ENCODE assay signal across 30 cellular contexts in the genomic region with DNA sequence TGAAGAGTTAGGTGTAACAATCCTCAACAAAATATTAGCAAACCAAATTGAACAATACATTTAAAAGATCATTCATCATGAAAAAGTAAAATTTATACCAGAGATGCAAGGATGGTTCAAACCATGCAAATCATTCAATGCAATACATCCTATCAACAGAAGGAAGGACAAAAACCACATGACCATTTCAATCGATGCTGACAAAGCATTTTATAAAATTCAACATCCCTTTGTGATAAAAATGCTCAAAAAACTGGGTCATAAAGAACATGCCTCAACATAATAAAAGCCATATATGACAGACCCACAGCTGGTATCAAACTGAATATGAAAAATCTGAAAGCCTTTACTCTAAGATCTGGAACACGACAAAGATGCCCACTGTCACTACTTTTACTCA.
"Had no signal": no experiment of that assay in that cellular context is flagged by ENCODE, and none has a peak within 500 bp of the region (broad histone marks: within the 10 kb centered on the region; RNA-seq: fewer than 3 reads in every experiment).

No MANE protein-coding gene starts in this region.

- ATAC-seq: naive thymus-derived CD4-positive, alpha-beta T cell; natural killer cell; psoas muscle; right cardiac atrium; sciatic nerve; stimulated activated memory B cell treated with anti-CD40 and anti-IgM and Interleukin-4, amounts not matched to agents 10 μg/mL and 1 μg/mL and 100 μg/mL, for 72 hours; stimulated activated naive CD8-positive, alpha-beta T cell treated with anti-CD3 and anti-CD28 coated beads, Interleukin-15, amount 100 ng/mL, for 72 hours; stimulated activated naive CD8-positive, alpha-beta T cell treated with anti-CD3 and anti-CD28 coated beads, Interleukin-15, Interleukin-2, amounts not matched to agents 100 U/mL and 50 U/mL, for 24 hours had no signal

- FAIRE-seq: urothelium cell line had no signal

- DNase-seq: naive thymus-derived CD4-positive, alpha-beta T cell; natural killer cell; occipital lobe; ovary; posterior cingulate gyrus; psoas muscle; right cardiac atrium; spleen; stimulated activated CD4-positive, alpha-beta T cell treated with anti-CD3 and anti-CD28 coated beads, Interleukin-12 subunit alpha, Interleukin-12 subunit beta, amount 100 ng/mL, for 4 hours; stimulated activated CD4-positive, alpha-beta T cell treated with anti-CD3 and anti-CD28 coated beads, Interleukin-1b, Interleukin-23, amount 100 ng/mL, for 48 hours; stimulated activated CD4-positive, alpha-beta T cell treated with anti-CD3 and anti-CD28 coated beads, Interleukin-4, amount 100 ng/mL, for 1 hour; stimulated activated CD4-positive, alpha-beta T cell treated with anti-CD3 and anti-CD28 coated beads, Interleukin-4, amount 100 ng/mL, for 4 hours; stimulated activated CD8-positive, alpha-beta memory T cell treated with anti-CD3 and anti-CD28 coated beads, Interleukin-4, amount 100 ng/mL, for 48 hours; stimulated activated naive CD4-positive, alpha-beta T cell; stimulated activated naive CD8-positive, alpha-beta T cell treated with anti-CD3 and anti-CD28 coated beads, Interleukin-15, amount 100 ng/mL, for 72 hours; stimulated activated naive CD8-positive, alpha-beta T cell treated with anti-CD3 and anti-CD28 coated beads, Interleukin-15, Interleukin-2, amounts not matched to agents 100 U/mL and 50 U/mL, for 24 hours; substantia nigra; testis; tibial artery; trophoblast cell; upper lobe of left lung had no signal

- H3K27ac ChIP-seq: neural progenitor cell, ovary, parathyroid adenoma, psoas muscle, skin epidermis, spleen, suprapubic skin, testis, tibial artery, upper lobe of left lung, vagina had no signal

- H2AFZ ChIP-seq: neural progenitor cell, parathyroid adenoma had no signal

- H3K27me3 ChIP-seq: neural progenitor cell, ovary, spleen, suprapubic skin, testis, tibial artery, upper lobe of left lung, vagina had no signal

- H3K9me3 ChIP-seq: ovary, psoas muscle, suprapubic skin, testis, tibial artery, vagina had no signal

- H3K36me3 ChIP-seq: ovary, spleen, suprapubic skin, tibial artery, upper lobe of left lung, vagina had no signal

- H3K4me3 ChIP-seq: neural progenitor cell, ovary, psoas muscle, skin epidermis, smooth muscle cell, spleen, suprapubic skin, testis, tibial artery, upper lobe of left lung, vagina had no signal

- H3K4me2 ChIP-seq: neural progenitor cell, smooth muscle cell had no signal

- H3K4me1 ChIP-seq: parathyroid adenoma, psoas muscle, spleen, suprapubic skin, testis, tibial artery, upper lobe of left lung, vagina had no signal

- H3K79me2 ChIP-seq: parathyroid adenoma had no signal

- H3K9ac ChIP-seq: neural progenitor cell, parathyroid adenoma had no signal
